19 cellular contexts compared by ENCODE assay signal in genomic region chr7:7173956-7174632, GRCh38.
"Had no signal": no experiment of that assay in that cellular context is flagged by ENCODE, and none has a peak within 500 bp of the region (broad histone marks: within the 10 kb centered on the region; RNA-seq: fewer than 3 reads in every experiment).

No MANE protein-coding gene starts in this region.

- H3K36me3 ChIP-seq: gastrocnemius medialis, heart right ventricle, neutrophil, suprapubic skin, thyroid gland, upper lobe of left lung, vagina had no signal

- H3K9me3 ChIP-seq: mucosa of descending colon, neutrophil, suprapubic skin, thyroid gland, vagina had no signal

- FAIRE-seq: endothelial cell of umbilical vein, islet of Langerhans had no signal

- H3K4me3 ChIP-seq: coronary artery, gastrocnemius medialis, heart right ventricle, mucosa of descending colon, psoas muscle, suprapubic skin, thyroid gland, upper lobe of left lung, vagina had no signal

- H3K4me1 ChIP-seq: gastrocnemius medialis, thyroid gland, vagina had no signal

- DNase-seq: effector CD4-positive, alpha-beta T cell; endodermal cell; gastrocnemius medialis; heart right ventricle; hypothalamus; mucosa of descending colon; naive thymus-derived CD8-positive, alpha-beta T cell; psoas muscle; retina; stimulated activated CD4-positive, alpha-beta T cell treated with anti-CD3 and anti-CD28 coated beads, Interleukin-2, amount 100 ng/mL, for 24 hours; stimulated activated naive CD8-positive, alpha-beta T cell treated with anti-CD3 and anti-CD28 coated beads, Interleukin-15, Interleukin-2, amounts not matched to agents 100 U/mL and 50 U/mL, for 24 hours; thyroid gland; upper lobe of left lung had no signal

- H3K27me3 ChIP-seq: gastrocnemius medialis, heart right ventricle, neutrophil, suprapubic skin, thyroid gland, upper lobe of left lung, vagina had no signal

- H3K27ac ChIP-seq: coronary artery, gastrocnemius medialis, heart right ventricle, neutrophil, psoas muscle, suprapubic skin, thyroid gland, upper lobe of left lung, vagina had no signal
